19 cellular contexts compared by ENCODE assay signal in the genomic region with DNA sequence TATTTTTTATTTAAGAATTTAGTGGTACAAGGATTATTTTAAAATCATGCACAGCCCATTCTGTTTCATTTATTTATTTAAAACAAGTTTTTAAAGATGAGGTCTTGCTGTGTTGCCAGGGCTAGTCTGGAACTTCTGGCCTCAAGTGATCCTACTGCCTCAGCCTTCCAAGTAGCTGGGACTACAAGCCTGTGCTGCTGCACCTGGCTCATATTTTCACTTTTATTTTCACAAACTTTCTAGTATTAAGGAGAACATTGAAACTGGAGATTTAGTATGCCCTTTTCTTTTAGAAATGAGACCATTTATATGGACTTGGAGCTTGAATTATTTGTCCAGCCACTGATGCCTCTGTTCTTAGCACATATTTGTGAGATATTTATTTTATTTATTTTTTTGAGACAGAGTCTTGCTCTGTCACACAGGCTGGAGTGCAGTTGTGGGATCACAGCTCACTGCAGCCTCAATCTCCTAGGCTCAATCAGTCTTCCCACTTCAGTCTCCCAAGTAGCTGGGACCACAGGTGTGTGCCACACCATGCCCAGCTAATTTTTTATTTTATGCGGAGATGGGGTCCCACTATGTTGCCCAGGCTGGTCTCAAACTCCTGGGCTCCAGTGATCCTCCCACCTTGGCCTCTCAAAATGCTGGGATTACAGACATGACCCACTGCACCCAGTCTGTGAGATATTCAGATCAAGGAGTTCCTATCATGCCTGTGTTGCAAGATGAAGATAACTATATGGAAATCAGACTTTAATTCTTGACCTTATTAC. TPM values are rescaled to one million over a fixed set of nuclear protein-coding genes. Genes with fewer than 3 reads are reported as not detected.
DNase-seq lines count a peak whose midpoint lies in the region; ATAC-seq lines count a peak whose summit lies in the region.
"Had no signal": no experiment of that assay in that cellular context is flagged by ENCODE, and none has a peak within 500 bp of the region (broad histone marks: within the 10 kb centered on the region; RNA-seq: fewer than 3 reads in every experiment).

No MANE protein-coding gene starts in this region.

- H3K27ac Mint-ChIP-seq in activated T-cell treated with anti-CD3 and anti-CD28 coated beads, Interleukin-2, amount 50 U/mL, for 72 hours = no peak overlapping the region
- peak overlapping the region; percentile 47 for H3K27ac Mint-ChIP-seq in activated naive CD8-positive, alpha-beta T cell treated with anti-CD3 and anti-CD28 coated beads for 36 hours
- H3K27ac Mint-ChIP-seq in stimulated activated memory B cell treated with anti-CD40 and anti-IgM and Interleukin-4, amounts not matched to agents 10 μg/mL and 1 μg/mL and 100 μg/mL, for 72 hours = peak overlapping the region; percentile 74
- no peak overlapping the region for H3K27ac Mint-ChIP-seq in activated CD8-positive, alpha-beta memory T cell treated with anti-CD3 and anti-CD28 coated beads, Interleukin-2, amount 10 ng/mL, durations not matched to agents 7 days and 5 days

- H3K9me3 Mint-ChIP-seq in activated T-cell treated with anti-CD3 and anti-CD28 coated beads, Interleukin-2, amount 50 U/mL, for 72 hours = no peaks in the 10 kb centered on the region
- no peaks in the 10 kb centered on the region for H3K9me3 Mint-ChIP-seq in activated naive CD8-positive, alpha-beta T cell treated with anti-CD3 and anti-CD28 coated beads for 36 hours
- no peaks in the 10 kb centered on the region for H3K9me3 Mint-ChIP-seq in stimulated activated memory B cell treated with anti-CD40 and anti-IgM and Interleukin-4, amounts not matched to agents 10 μg/mL and 1 μg/mL and 100 μg/mL, for 72 hours
- H3K9me3 Mint-ChIP-seq in activated CD8-positive, alpha-beta memory T cell treated with anti-CD3 and anti-CD28 coated beads, Interleukin-2, amount 10 ng/mL, durations not matched to agents 7 days and 5 days (ENCODE audit: low read depth) = no peaks in the 10 kb centered on the region
- H3K9me3 Mint-ChIP-seq: activated T-helper 2 cell treated with anti-CD3 and anti-CD28 coated beads, Interferon-gamma antibody, Interleukin-2, Interleukin-4, amounts not matched to agents 10 μg/mL and 5 μg/mL and 100 μg/mL, durations not matched to agents 14 hours and 24 hours and 36 hours had no signal

- H3K4me1 Mint-ChIP-seq in activated T-cell treated with anti-CD3 and anti-CD28 coated beads, Interleukin-2, amount 50 U/mL, for 72 hours (ENCODE audit: low read depth) = peaks cover 61% of the 10 kb centered on the region
- H3K4me1 Mint-ChIP-seq in activated naive CD8-positive, alpha-beta T cell treated with anti-CD3 and anti-CD28 coated beads for 36 hours = peaks cover 51% of the 10 kb centered on the region
- peaks cover 69% of the 10 kb centered on the region for H3K4me1 Mint-ChIP-seq in stimulated activated memory B cell treated with anti-CD40 and anti-IgM and Interleukin-4, amounts not matched to agents 10 μg/mL and 1 μg/mL and 100 μg/mL, for 72 hours
- peaks cover 53% of the 10 kb centered on the region for H3K4me1 Mint-ChIP-seq in activated CD8-positive, alpha-beta memory T cell treated with anti-CD3 and anti-CD28 coated beads, Interleukin-2, amount 10 ng/mL, durations not matched to agents 7 days and 5 days

- peak overlapping the region; percentile 18 to 68 for H3K4me3 Mint-ChIP-seq in activated T-cell treated with anti-CD3 and anti-CD28 coated beads, Interleukin-2, amount 50 U/mL, for 72 hours
- no peak overlapping the region for H3K4me3 Mint-ChIP-seq in activated naive CD8-positive, alpha-beta T cell treated with anti-CD3 and anti-CD28 coated beads for 36 hours
- H3K4me3 Mint-ChIP-seq in stimulated activated memory B cell treated with anti-CD40 and anti-IgM and Interleukin-4, amounts not matched to agents 10 μg/mL and 1 μg/mL and 100 μg/mL, for 72 hours = peak overlapping the region; percentile 29
- no peak overlapping the region for H3K4me3 Mint-ChIP-seq in activated CD8-positive, alpha-beta memory T cell treated with anti-CD3 and anti-CD28 coated beads, Interleukin-2, amount 10 ng/mL, durations not matched to agents 7 days and 5 days

- peaks cover 0 to under 1% of the 10 kb centered on the region in 2 donors for H3K36me3 Mint-ChIP-seq in activated T-cell treated with anti-CD3 and anti-CD28 coated beads, Interleukin-2, amount 50 U/mL, for 72 hours (ENCODE audit: insufficient read depth in 2 of 2)
- H3K36me3 Mint-ChIP-seq in activated naive CD8-positive, alpha-beta T cell treated with anti-CD3 and anti-CD28 coated beads for 36 hours = peaks cover 20% of the 10 kb centered on the region
- H3K36me3 Mint-ChIP-seq in stimulated activated memory B cell treated with anti-CD40 and anti-IgM and Interleukin-4, amounts not matched to agents 10 μg/mL and 1 μg/mL and 100 μg/mL, for 72 hours = peaks cover 43% of the 10 kb centered on the region
- H3K36me3 Mint-ChIP-seq in activated CD8-positive, alpha-beta memory T cell treated with anti-CD3 and anti-CD28 coated beads, Interleukin-2, amount 10 ng/mL, durations not matched to agents 7 days and 5 days = peaks cover 9% of the 10 kb centered on the region

- CTCF ChIA-PET in activated CD8-positive, alpha-beta memory T cell treated with anti-CD3 and anti-CD28 coated beads, Interleukin-2, amount 10 ng/mL, durations not matched to agents 7 days and 5 days (lab: Charles Lee) = interaction anchor here (1.3 to 2.3 kb wide), 2 partner anchors 90 to 234 kb away, joined by 3 to 8 read pairs; a partner anchor contains a TSS

- no peaks in the 10 kb centered on the region for H3K27me3 Mint-ChIP-seq in activated T-cell treated with anti-CD3 and anti-CD28 coated beads, Interleukin-2, amount 50 U/mL, for 72 hours (ENCODE audit: low read depth)
- H3K27me3 Mint-ChIP-seq in activated naive CD8-positive, alpha-beta T cell treated with anti-CD3 and anti-CD28 coated beads for 36 hours = no peaks in the 10 kb centered on the region
- H3K27me3 Mint-ChIP-seq in stimulated activated memory B cell treated with anti-CD40 and anti-IgM and Interleukin-4, amounts not matched to agents 10 μg/mL and 1 μg/mL and 100 μg/mL, for 72 hours = no peaks in the 10 kb centered on the region
- no peaks in the 10 kb centered on the region for H3K27me3 Mint-ChIP-seq in activated CD8-positive, alpha-beta memory T cell treated with anti-CD3 and anti-CD28 coated beads, Interleukin-2, amount 10 ng/mL, durations not matched to agents 7 days and 5 days

- no peak for DNase-seq in activated T-cell treated with anti-CD3 and anti-CD28 coated beads, Interleukin-2, amount 50 U/mL, for 72 hours
- no peak for DNase-seq in activated T-cell treated with anti-CD3 and anti-CD28 coated beads, Interleukin-2, amount 50 U/mL, for 1 hour
- no peak for DNase-seq in activated naive CD8-positive, alpha-beta T cell treated with anti-CD3 and anti-CD28 coated beads for 36 hours
- no peak for DNase-seq in activated CD8-positive, alpha-beta memory T cell treated with anti-CD3 and anti-CD28 coated beads, Interleukin-2, amount 50 U/mL, for 4 hours
- DNase-seq in activated CD8-positive, alpha-beta memory T cell treated with anti-CD3 and anti-CD28 coated beads, Interleukin-2, amount 10 ng/mL, durations not matched to agents 7 days and 5 days = no peak
- DNase-seq in T-helper 1 cell = no peak
- DNase-seq: activated CD4-positive, alpha-beta T cell treated with anti-CD3 and anti-CD28 coated beads, Interleukin-2, amount 50 U/mL, for 4 hours; amygdala; colonic mucosa; DMS53; NCI-H1930; NCI-H510A; ovary; SHP77 treated with DMSO at 0.1 percent for 48 hours; stimulated activated CD4-positive, alpha-beta T cell treated with anti-CD3 and anti-CD28 coated beads, Interleukin-4, amount 100 ng/mL, for 4 hours; T1000 had no signal

- no peak for ATAC-seq in activated T-cell treated with anti-CD3 and anti-CD28 coated beads, Interleukin-2, amount 50 U/mL, for 72 hours (replicated peaks in 1 of 2)
- peak; percentile 36 for ATAC-seq in HG03066 (IDR thresholded peaks at IDR 0.05; ENCODE audit: low read depth, unreplicated experiment)
- no peak for ATAC-seq in stimulated activated memory B cell treated with anti-CD40 and anti-IgM and Interleukin-4, amounts not matched to agents 10 μg/mL and 1 μg/mL and 100 μg/mL, for 72 hours
- ATAC-seq in activated CD8-positive, alpha-beta memory T cell treated with anti-CD3 and anti-CD28 coated beads, Interleukin-2, amount 10 ng/mL, durations not matched to agents 7 days and 5 days = no peak

RNA-seq across cellular contexts. Expression of a gene that starts 7.4 kb away (rescaled TPM):
- 10 to 100 TPM; 34.8 to 43.6 TPM for total RNA-seq in activated T-cell treated with anti-CD3 and anti-CD28 coated beads, Interleukin-2, amount 50 U/mL, for 72 hours
- 10 to 100 TPM; 22.1 to 25.1 TPM for total RNA-seq in activated naive CD8-positive, alpha-beta T cell treated with anti-CD3 and anti-CD28 coated beads for 36 hours
- total RNA-seq in activated CD8-positive, alpha-beta memory T cell treated with anti-CD3 and anti-CD28 coated beads, Interleukin-2, amount 10 ng/mL, durations not matched to agents 7 days and 5 days = 10 to 100 TPM; 30.4 to 35.5 TPM

Comparison
In these comparisons a context has a peak if more than half of its experiments do, and no peak if none do; other contexts are left out.
1. H3K27ac Mint-ChIP-seq: peak in activated naive CD8-positive, alpha-beta T cell treated with anti-CD3 and anti-CD28 coated beads for 36 hours (single experiment) and stimulated activated memory B cell treated with anti-CD40 and anti-IgM and Interleukin-4, amounts not matched to agents 10 μg/mL and 1 μg/mL and 100 μg/mL, for 72 hours (single experiment); none in activated T-cell treated with anti-CD3 and anti-CD28 coated beads, Interleukin-2, amount 50 U/mL, for 72 hours (single experiment) and activated CD8-positive, alpha-beta memory T cell treated with anti-CD3 and anti-CD28 coated beads, Interleukin-2, amount 10 ng/mL, durations not matched to agents 7 days and 5 days (single experiment).
2. H3K4me3 Mint-ChIP-seq: peak in activated T-cell treated with anti-CD3 and anti-CD28 coated beads, Interleukin-2, amount 50 U/mL, for 72 hours (2 of 2) and stimulated activated memory B cell treated with anti-CD40 and anti-IgM and Interleukin-4, amounts not matched to agents 10 μg/mL and 1 μg/mL and 100 μg/mL, for 72 hours (single experiment); none in activated naive CD8-positive, alpha-beta T cell treated with anti-CD3 and anti-CD28 coated beads for 36 hours (single experiment) and activated CD8-positive, alpha-beta memory T cell treated with anti-CD3 and anti-CD28 coated beads, Interleukin-2, amount 10 ng/mL, durations not matched to agents 7 days and 5 days (single experiment).